16 cellular contexts compared by ENCODE assay signal in genomic region chr14:58794993-58795762, GRCh38.
"Had no signal": no experiment of that assay in that cellular context is flagged by ENCODE, and none has a peak within 500 bp of the region (broad histone marks: within the 10 kb centered on the region; RNA-seq: fewer than 3 reads in every experiment).

No MANE protein-coding gene starts in this region.

- H3K4me1 ChIP-seq: ascending aorta, left lung, prostate gland, right atrium auricular region, suprapubic skin, uterus had no signal

- DNase-seq: activated CD4-positive, alpha-beta T cell treated with anti-CD3 and anti-CD28 coated beads for 1 hour; activated effector memory CD4-positive, alpha-beta T cell treated with anti-CD3 and anti-CD28 coated beads, Interleukin-2, amount 50 U/mL, for 16 hours; activated naive CD4-positive, alpha-beta T cell treated with anti-CD3 and anti-CD28 coated beads, Interleukin-2, amount 50 U/mL, for 16 hours; activated T-cell treated with anti-CD3 and anti-CD28 coated beads, Interleukin-2, amount 50 U/mL, for 72 hours; colonic mucosa; foreskin melanocyte; kidney; left lung; mammary epithelial cell; transverse colon; uterus; WERI-Rb-1 had no signal

- H3K36me3 ChIP-seq: ascending aorta, colonic mucosa, left lung, prostate gland, right atrium auricular region, suprapubic skin, transverse colon, uterus, WERI-Rb-1 had no signal

- H3K27ac ChIP-seq: ascending aorta, left lung, prostate gland, right atrium auricular region, suprapubic skin, transverse colon, uterus, WERI-Rb-1 had no signal

- H3K27me3 ChIP-seq: ascending aorta, colonic mucosa, left lung, right atrium auricular region, suprapubic skin, transverse colon, uterus had no signal

- H3K4me3 ChIP-seq: ascending aorta, colonic mucosa, left lung, prostate gland, right atrium auricular region, suprapubic skin, transverse colon, uterus had no signal
